10 cellular contexts compared by ENCODE assay signal in genomic region chr12:116891019-116891418, GRCh38. TPM values are rescaled to one million over a fixed set of nuclear protein-coding genes. Genes with fewer than 3 reads are reported as not detected.
"Had no signal": no experiment of that assay in that cellular context is flagged by ENCODE, and none has a peak within 500 bp of the region (broad histone marks: within the 10 kb centered on the region; RNA-seq: fewer than 3 reads in every experiment).

No MANE protein-coding gene starts in this region.

- ATAC-seq: GM23338 had no signal

- H3K9ac ChIP-seq: KMS-11 had no signal

- DNase-seq: H9, HCEC 1CT, HFFc6, IMR-90, KBM-7 had no signal

- FAIRE-seq: H1, H54 had no signal

- H3K4me2 ChIP-seq: GM23338, KMS-11 had no signal

- H3K27ac ChIP-seq: HL-60, KMS-11 had no signal

- H2AFZ ChIP-seq: GM23338 had no signal

- H3K4me3 ChIP-seq: GM23338 had no signal

RNA-seq across cellular contexts. Expression of gene HRK, which starts 9.8 kb away (rescaled TPM):
- total RNA-seq: HFFc6, IMR-90 had no signal
- polyA plus RNA-seq: IMR-90 had no signal
